18 cellular contexts compared by ENCODE assay signal in genomic region chr16:87507351-87508069, GRCh38. TPM values are rescaled to one million over a fixed set of nuclear protein-coding genes. Genes with fewer than 3 reads are reported as not detected.
DNase-seq lines count a peak whose midpoint lies in the region; ATAC-seq, FAIRE-seq and TF ChIP-seq lines count a peak whose summit lies in the region.
"Had no signal": no experiment of that assay in that cellular context is flagged by ENCODE, and none has a peak within 500 bp of the region (broad histone marks: within the 10 kb centered on the region; RNA-seq: fewer than 3 reads in every experiment).

No MANE protein-coding gene starts in this region.

- H3K9me3 ChIP-seq in kidney (ENCODE audit: control insufficient read depth in 1 of 2, low read length in 2 of 2) (no peaks in the 10 kb centered on the region), parathyroid adenoma (ENCODE audit: control insufficient read depth, low read length) (no peaks in the 10 kb centered on the region)

- no peaks in the 10 kb centered on the region for H3K79me2 ChIP-seq in GM23338 (replicated peaks; ENCODE audit: insufficient read depth)
- H3K79me2 ChIP-seq in parathyroid adenoma, result no peaks in the 10 kb centered on the region

- TF ChIP-seq CTCF in GM23338 (conservative IDR thresholded peaks at IDR 0.05; ENCODE audit: low read depth in 2 of 2), result no peak
- TF ChIP-seq CTCF in coronary artery (IDR thresholded peaks at IDR 0.05), result no peak
- TF ChIP-seq CTCF in kidney (IDR thresholded peaks at IDR 0.05; ENCODE audit: borderline replicate concordance, extremely low read depth, insufficient read depth), result no peak
- no peak for TF ChIP-seq CTCF in parathyroid adenoma (IDR thresholded peaks at IDR 0.05)

- H3K27me3 ChIP-seq in GM23338 (ENCODE audit: insufficient read depth) (no peaks in the 10 kb centered on the region), parathyroid adenoma (ENCODE audit: control insufficient read depth, insufficient read depth, low read length) (no peaks in the 10 kb centered on the region)

- H3K4me1 ChIP-seq in GM23338 (ENCODE audit: insufficient read depth) (no peaks in the 10 kb centered on the region), kidney (ENCODE audit: control insufficient read depth in 1 of 2, insufficient read depth in 1 of 2, low read depth in 1 of 2, low read length in 2 of 2) (peaks cover 13 to 16% of the 10 kb centered on the region in 2 donors), parathyroid adenoma (no peaks in the 10 kb centered on the region)

- H3K4me3 ChIP-seq in GM23338, result no peak overlapping the region
- peak overlapping the region; percentile 50 for H3K4me3 ChIP-seq in coronary artery
- peak overlapping the region; percentile 23 to 40 for H3K4me3 ChIP-seq in kidney (ENCODE audit: low read length in 2 of 2)
- no peak overlapping the region for H3K4me3 ChIP-seq in parathyroid adenoma (ENCODE audit: low read depth, low read length)

- no peak overlapping the region for H3K4me2 ChIP-seq in GM23338
- H3K4me2 ChIP-seq in parathyroid adenoma (ENCODE audit: low read length), result no peak overlapping the region

- peak overlapping the region in 1 of 2 donors; percentile 24 for H3K9ac ChIP-seq in kidney (ENCODE audit: low read length in 2 of 2)
- no peak overlapping the region for H3K9ac ChIP-seq in parathyroid adenoma

- H3K9me2 ChIP-seq in GM23338 (ENCODE audit: insufficient read depth), result no peaks in the 10 kb centered on the region

- H3K4me3 Mint-ChIP-seq in GM23338, result no peak overlapping the region
- H3K4me3 Mint-ChIP-seq: mesothelial cell of epicardium had no signal

- peak; percentile 59 for ATAC-seq in GM23338
- ATAC-seq in GM21786 (IDR thresholded peaks at IDR 0.05; ENCODE audit: unreplicated experiment), result no peak
- ATAC-seq: esophagus mucosa had no signal

- H3K27me3 Mint-ChIP-seq in GM23338 (ENCODE audit: insufficient read depth, low read depth, poor library complexity), result no peaks in the 10 kb centered on the region

- H3K36me3 ChIP-seq in GM23338 (ENCODE audit: insufficient read depth) (no peaks in the 10 kb centered on the region), kidney (ENCODE audit: control insufficient read depth in 1 of 2, insufficient read depth in 2 of 2, low read length in 2 of 2) (no peaks in the 10 kb centered on the region), parathyroid adenoma (ENCODE audit: control insufficient read depth, insufficient read depth, low read length) (no peaks in the 10 kb centered on the region)

- intact Hi-C loops in kidney (cut with DNase I), result no loop called here

- peaks cover 5% of the 10 kb centered on the region; the same call in 2 of the 3 replicates for H3K4me1 Mint-ChIP-seq in GM23338
- H3K4me1 Mint-ChIP-seq: mesothelial cell of epicardium had no signal

- no peaks in the 10 kb centered on the region for H3K36me3 Mint-ChIP-seq in GM23338 (ENCODE audit: low read depth)
- H3K36me3 Mint-ChIP-seq: mesothelial cell of epicardium had no signal

- H3F3A ChIP-seq in GM23338 (replicated peaks; ENCODE audit: low read depth), result peaks cover 5% of the 10 kb centered on the region

- no peaks in the 10 kb centered on the region for H4K20me1 ChIP-seq in GM23338 (replicated peaks; ENCODE audit: insufficient read depth)

- H3K27ac ChIP-seq in GM23338 (ENCODE audit: low read depth) (no peak overlapping the region), coronary artery (peak overlapping the region in 1 of 2 donors; percentile 66), kidney (ENCODE audit: low read depth in 2 of 2, low read length in 2 of 2) (peak overlapping the region; percentile 79), parathyroid adenoma (peak overlapping the region; percentile 43)
- H3K27ac ChIP-seq: HL-60, RWPE1 had no signal

- peaks cover 4% of the 10 kb centered on the region; the same call in 2 of the 3 replicates for H3K9me3 Mint-ChIP-seq in GM23338
- H3K9me3 Mint-ChIP-seq: mesothelial cell of epicardium had no signal

- FAIRE-seq in kidney (lab: Jason Lieb, UNC), result no peak

- peak overlapping the region; percentile 60; the same call in 1 of the 2 replicates for H2AFZ ChIP-seq in GM23338
- no peak overlapping the region for H2AFZ ChIP-seq in parathyroid adenoma

- H3K27ac Mint-ChIP-seq in GM23338, result no peak overlapping the region
- H3K27ac Mint-ChIP-seq: mesothelial cell of epicardium had no signal

- DNase-seq in GM23338 (ENCODE audit: low spot score), result no peak
- no peak for DNase-seq in coronary artery (ENCODE audit: low spot score)
- DNase-seq in kidney, result no peak
- no peak for DNase-seq in NCI-H748 treated with DMSO at 0.1 percent for 48 hours (lab: John Stamatoyannopoulos, UW)
- DNase-seq in NCI-H1105 treated with DMSO at 0.1 percent for 48 hours (lab: John Stamatoyannopoulos, UW), result no peak
- no peak for DNase-seq in NCI-H2029 treated with DMSO at 0.1 percent for 48 hours (lab: John Stamatoyannopoulos, UW)
- DNase-seq: activated CD4-positive, alpha-beta T cell treated with anti-CD3 and anti-CD28 coated beads, Interleukin-2, amount 50 U/mL, for 1 hour; activated T-cell treated with anti-CD3 and anti-CD28 coated beads, Interleukin-2, amount 50 U/mL, for 48 hours; AML-193; DMS79; HCEC 1CT; NCI-H2081 treated with DMSO at 0.1 percent for 48 hours had no signal

TF ChIP-seq in GM23338, 12 proteins besides CTCF, POLR2A, EP300 and RAD21 (continues in another document):
- no peak for TF ChIP-seq REST (IDR thresholded peaks at IDR 0.05; ENCODE audit: unreplicated experiment)
- no peak for TF ChIP-seq CREB1 (CRISPR knock-in tag; IDR thresholded peaks at IDR 0.05; ENCODE audit: low read depth)
- no peak for TF ChIP-seq ZNF331 (CRISPR knock-in tag; IDR thresholded peaks at IDR 0.05; ENCODE audit: low read depth)
- no peak for TF ChIP-seq POLR2AphosphoS5 (IDR thresholded peaks at IDR 0.05; ENCODE audit: low read depth)
- no peak for TF ChIP-seq EZH2 (IDR thresholded peaks at IDR 0.05; ENCODE audit: low read depth, unreplicated experiment)
- no peak for TF ChIP-seq ETS1 (IDR thresholded peaks at IDR 0.05)
- no peak for TF ChIP-seq EZH2phosphoT487 (IDR thresholded peaks at IDR 0.05; ENCODE audit: unreplicated experiment)
- TF ChIP-seq NANOG (IDR thresholded peaks at IDR 0.05; ENCODE audit: borderline replicate concordance), result no peak
- no peak for TF ChIP-seq STAT1 (IDR thresholded peaks at IDR 0.05; ENCODE audit: unreplicated experiment)
- TF ChIP-seq ZNF114 (CRISPR knock-in tag; IDR thresholded peaks at IDR 0.05), result no peak

RNA-seq across cellular contexts. Expression of gene ZCCHC14, which starts 14.7 kb away (rescaled TPM):
- 22.4 and 31.2 TPM in 2 replicates for total RNA-seq in GM23338 (2014; rRNA removed; shearing (Covaris generic))
- polyA plus RNA-seq in GM23338 (2016; fragmentation: Nextera tagmentation; extraction: Ambion mirVana), result 6.8 and 7.6 TPM in 2 replicates
- 32.8 TPM for total RNA-seq in kidney
- 6.4 TPM for polyA plus RNA-seq in kidney (ENCODE audit: insufficient read depth, low read depth, low replicate concordance)

Comparison
In these comparisons a context has a peak if more than half of its experiments do, and no peak if none do; other contexts are left out.
1. H3K4me3 ChIP-seq: peak in coronary artery (single experiment) and kidney (2 of 2); none in GM23338 (single experiment) and parathyroid adenoma (single experiment).